In genomic region chr10:47383254-47384147, GRCh38 we compare ENCODE assay signal across 8 cellular contexts. TPM values are rescaled to one million over a fixed set of nuclear protein-coding genes. Genes with fewer than 3 reads are reported as not detected.
A peak's percentile ranks its signal among the peaks of the same experiment; 100 is the strongest.
DNase-seq lines count a peak whose midpoint lies in the region; ATAC-seq and TF ChIP-seq lines count a peak whose summit lies in the region.

No MANE protein-coding gene starts in this region.

- peaks cover 5 to 6% of the 10 kb centered on the region in 2 donors for H3K36me3 Mint-ChIP-seq in CD14-positive monocyte
- no peaks in the 10 kb centered on the region for H3K36me3 Mint-ChIP-seq in activated CD8-positive, alpha-beta T cell treated with anti-CD3 and anti-CD28 coated beads for 36 hours (ENCODE audit: low read depth)

- H3K36me3 ChIP-seq in HUES64 (ENCODE audit: insufficient read depth, low read length), result no peaks in the 10 kb centered on the region
- no peaks in the 10 kb centered on the region for H3K36me3 ChIP-seq in stomach

- no peak for ATAC-seq in activated CD8-positive, alpha-beta T cell treated with anti-CD3 and anti-CD28 coated beads for 36 hours
- ATAC-seq in GM18520 (IDR thresholded peaks at IDR 0.05; ENCODE audit: unreplicated experiment), result no peak
- ATAC-seq in GM21786 (IDR thresholded peaks at IDR 0.05; ENCODE audit: unreplicated experiment), result no peak
- no peak for ATAC-seq in activated CD4-positive, CD25-positive, alpha-beta regulatory T cell treated with anti-CD3 and anti-CD28 coated beads, Interleukin-2, amount 50 U/mL, for 24 hours

- no peak for TF ChIP-seq EP300 in stomach (IDR thresholded peaks at IDR 0.05)

- H3K27me3 ChIP-seq in HUES64 (ENCODE audit: insufficient read depth, low read length) (peaks cover 35% of the 10 kb centered on the region; the same call in 1 of the 2 replicates), stomach (no peaks in the 10 kb centered on the region)

- no peak for TF ChIP-seq POLR2A in stomach (IDR thresholded peaks at IDR 0.05)

- CTCF ChIA-PET in activated CD8-positive, alpha-beta T cell treated with anti-CD3 and anti-CD28 coated beads for 36 hours (lab: Charles Lee), result interaction anchor here (0.7 kb wide), 1 partner anchor 22 kb away, joined by 4 read pairs; no protein-coding TSS in a partner anchor

- POLR2A ChIA-PET in activated CD8-positive, alpha-beta T cell treated with anti-CD3 and anti-CD28 coated beads for 36 hours (lab: Charles Lee), result no interaction called here

- H3K27me3 Mint-ChIP-seq in CD14-positive monocyte (ENCODE audit: low read depth in 3 of 3), result peaks cover 16 to 35% (median 27%) of the 10 kb centered on the region in 3 donors
- H3K27me3 Mint-ChIP-seq in activated CD8-positive, alpha-beta T cell treated with anti-CD3 and anti-CD28 coated beads for 36 hours, result peaks cover 52% of the 10 kb centered on the region

- peaks cover 22% of the 10 kb centered on the region for H3K4me1 Mint-ChIP-seq in CD14-positive monocyte
- peaks cover 17% of the 10 kb centered on the region for H3K4me1 Mint-ChIP-seq in activated CD8-positive, alpha-beta T cell treated with anti-CD3 and anti-CD28 coated beads for 36 hours (ENCODE audit: low read depth)

- DNase-seq in CD14-positive monocyte (ENCODE audit: low spot score), result no peak
- no peak for DNase-seq in activated CD8-positive, alpha-beta T cell treated with anti-CD3 and anti-CD28 coated beads for 36 hours
- DNase-seq in iPS-NIHi7 (ENCODE audit: extremely low spot score), result peak; percentile 72
- peak; percentile 16 for DNase-seq in stomach

- intact Hi-C loops in CD14-positive monocyte (cut with micrococcal nuclease) (no loop called here), stomach (cut with DNase I; ENCODE audit: low total_unique reads) (loop anchor here (5.0 kb wide), 1 partner anchor 1101 kb away; no protein-coding TSS in a partner anchor)
- intact Hi-C loops in activated CD8-positive, alpha-beta T cell treated with anti-CD3 and anti-CD28 coated beads for 36 hours (cut with micrococcal nuclease), result no loop called here

- H3K9me3 Mint-ChIP-seq in CD14-positive monocyte, result peaks cover 7 to 18% (median 8%) of the 10 kb centered on the region in 7 donors
- H3K9me3 Mint-ChIP-seq in activated CD8-positive, alpha-beta T cell treated with anti-CD3 and anti-CD28 coated beads for 36 hours, result peaks cover 9% of the 10 kb centered on the region

- peak overlapping the region; percentile 83 to 92 for H3K4me3 Mint-ChIP-seq in CD14-positive monocyte
- H3K4me3 Mint-ChIP-seq in activated CD8-positive, alpha-beta T cell treated with anti-CD3 and anti-CD28 coated beads for 36 hours, result peak overlapping the region; percentile 79

- TF ChIP-seq CTCF in CD14-positive monocyte (IDR thresholded peaks at IDR 0.05) (no peak), stomach (IDR thresholded peaks at IDR 0.05) (no peak)
- TF ChIP-seq CTCF in activated CD8-positive, alpha-beta T cell treated with anti-CD3 and anti-CD28 coated beads for 36 hours (IDR thresholded peaks at IDR 0.05), result no peak

- peak overlapping the region in 1 of 7 donors; percentile 63 for H3K27ac Mint-ChIP-seq in CD14-positive monocyte
- H3K27ac Mint-ChIP-seq in activated CD8-positive, alpha-beta T cell treated with anti-CD3 and anti-CD28 coated beads for 36 hours, result no peak overlapping the region

- H3K9me3 ChIP-seq in HUES64 (ENCODE audit: insufficient read depth, low read depth, low read length), result no peaks in the 10 kb centered on the region
- no peaks in the 10 kb centered on the region for H3K9me3 ChIP-seq in stomach

- H3K4me3 ChIP-seq in HUES64 (ENCODE audit: low read length) (peak overlapping the region; percentile 72), stomach (peak overlapping the region; percentile 74 to 83 (median 77))

- H3K4me1 ChIP-seq in HUES64 (ENCODE audit: insufficient read depth, low read length), result peaks cover 24% of the 10 kb centered on the region
- H3K4me1 ChIP-seq in stomach, result peaks cover 22 to 34% (median 25%) of the 10 kb centered on the region in 4 donors

- H3K9ac ChIP-seq in HUES64 (ENCODE audit: low read depth, low read length), result peak overlapping the region; percentile 61

- no peak overlapping the region; the same call in 1 of the 2 replicates for H3K27ac ChIP-seq in HUES64 (ENCODE audit: low read depth, low read length)
- H3K27ac ChIP-seq in stomach, result peak overlapping the region in 3 of 5 donors; percentile 74 to 87 (median 87)

- 2% methylated on average over 9 of the region's 9 CpGs for WGBS in HUES64
- WGBS in stomach, 5 donors, result 15 to 21% (median 17%) methylated on average over 9 of the region's 9 CpGs

RNA-seq across cellular contexts. Expression of gene ZNF488, which starts 0.6 kb away (rescaled TPM):
- polyA plus RNA-seq in CD14-positive monocyte, result not detected
- 3.7 TPM for polyA plus RNA-seq in HUES64 (2013, experiment 1 of 2)
- 3.5 TPM for polyA plus RNA-seq in HUES64 (2013, experiment 2 of 2)
- total RNA-seq in activated CD8-positive, alpha-beta T cell treated with anti-CD3 and anti-CD28 coated beads for 36 hours, result under 1 TPM; 0.36 to 0.58 TPM
- total RNA-seq in stomach, result 10 to 100 TPM in 1 of 5 donors, 1 to 10 TPM in 1, under 1 TPM in 2, not detected in 1; 0.43 to 15.1 (median 1.4) TPM
- under 1 TPM in 2 of 3 donors, not detected in 1; 0.50 to 0.68 TPM for polyA plus RNA-seq in stomach

RNA-seq across cellular contexts. Expression of gene RBP3, which starts 35.3 kb away (rescaled TPM):
- polyA plus RNA-seq in CD14-positive monocyte (not detected), stomach (not detected)
- not detected for polyA plus RNA-seq in HUES64 (2013, experiment 1 of 2)
- not detected for polyA plus RNA-seq in HUES64 (2013, experiment 2 of 2)
- not detected for total RNA-seq in activated CD8-positive, alpha-beta T cell treated with anti-CD3 and anti-CD28 coated beads for 36 hours
- total RNA-seq in stomach, result not detected

Comparison
In these comparisons a context has a peak if more than half of its experiments do, and no peak if none do; other contexts are left out.
1. DNase-seq: peak in iPS-NIHi7 (single experiment) and stomach (single experiment); none in CD14-positive monocyte (single experiment) and activated CD8-positive, alpha-beta T cell treated with anti-CD3 and anti-CD28 coated beads for 36 hours (single experiment).